Comparison of ENCODE assay signal across 8 cellular contexts in the genomic region with DNA sequence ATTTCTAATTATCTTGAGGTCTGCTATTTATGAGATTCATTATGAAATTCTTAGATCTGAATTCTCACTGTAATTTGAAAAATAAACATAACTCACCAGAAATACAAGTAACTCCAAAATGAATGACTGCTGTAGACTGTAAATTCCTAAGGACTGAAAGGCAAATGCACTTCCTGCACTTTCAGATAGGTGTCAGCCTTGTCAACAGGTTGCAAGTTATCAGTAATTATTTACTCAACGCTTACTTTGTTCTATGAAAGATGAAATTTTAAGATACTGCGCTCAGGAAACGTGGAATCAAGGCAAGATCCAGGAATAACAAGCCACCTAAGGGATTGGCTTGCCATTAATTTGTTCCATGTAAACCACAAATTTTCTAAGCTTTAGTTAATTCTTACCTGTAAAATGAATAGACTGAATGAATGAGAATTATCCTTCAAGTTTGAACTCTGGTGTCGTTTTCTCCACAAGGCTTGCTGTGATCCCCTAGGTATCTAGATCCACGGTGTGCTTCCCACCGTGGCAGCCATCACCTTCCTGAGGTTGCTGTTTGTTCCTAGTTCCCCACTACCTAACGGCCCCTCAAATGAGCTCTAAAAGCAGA. TPM values are rescaled to one million over a fixed set of nuclear protein-coding genes. Genes with fewer than 3 reads are reported as not detected.
A peak's percentile ranks its signal among the peaks of the same experiment; 100 is the strongest.
DNase-seq lines count a peak whose midpoint lies in the region; ATAC-seq and TF ChIP-seq lines count a peak whose summit lies in the region.

No MANE protein-coding gene starts in this region.

- H3K79me2 ChIP-seq in SK-N-SH (ENCODE audit: insufficient read depth), result no peaks in the 10 kb centered on the region
- no peaks in the 10 kb centered on the region for H3K79me2 ChIP-seq in parathyroid adenoma

- H3F3A ChIP-seq in SK-N-SH (replicated peaks; ENCODE audit: insufficient read depth), result peaks cover 6% of the 10 kb centered on the region

- H3K4me2 ChIP-seq in SK-N-SH (no peak overlapping the region), parathyroid adenoma (ENCODE audit: low read length) (no peak overlapping the region)

- no peaks in the 10 kb centered on the region for H3K9me2 ChIP-seq in SK-N-SH

- H3K27ac ChIP-seq in SK-N-SH (ENCODE audit: low read depth in 2 of 2, low read length in 1 of 2), result no peak overlapping the region
- H3K27ac ChIP-seq in parathyroid adenoma, result no peak overlapping the region

- POLR2A ChIA-PET in SK-N-SH (lab: Yijun Ruan, JAX), result interaction anchor here (0.7 kb wide), 1 partner anchor 277 kb away, joined by 4 read pairs; no protein-coding TSS in a partner anchor

- H3K4me1 ChIP-seq in SK-N-SH (ENCODE audit: control insufficient read depth in 1 of 2, insufficient read depth in 2 of 2, low read depth in 1 of 2, low read length in 1 of 2) (no peaks in the 10 kb centered on the region), parathyroid adenoma (no peaks in the 10 kb centered on the region)

- CTCF ChIA-PET in SK-N-SH (lab: Yijun Ruan, JAX), result interaction anchor here (0.9 to 4.0 kb wide), 9 partner anchors 9 to 113 kb away, joined by 3 to 19 read pairs (median 5); a partner anchor contains a TSS

- DNase-seq in AG09309 (ENCODE audit: low read depth) (peak; percentile 13), SK-N-SH (peak; percentile 32)
- DNase-seq in activated CD8-positive, alpha-beta memory T cell treated with anti-CD3 and anti-CD28 coated beads, Interleukin-2, amount 50 U/mL, for 4 hours, result no peak

- peaks cover 17 to 20% of the 10 kb centered on the region in 2 experiments for H3K36me3 ChIP-seq in SK-N-SH (replicated peaks in 1 of 2; ENCODE audit: control insufficient read depth in 1 of 2, insufficient read depth in 2 of 2, low read length in 1 of 2)
- no peaks in the 10 kb centered on the region for H3K36me3 ChIP-seq in parathyroid adenoma (ENCODE audit: control insufficient read depth, insufficient read depth, low read length)

- no peaks in the 10 kb centered on the region for H4K20me1 ChIP-seq in SK-N-SH (ENCODE audit: insufficient read depth)

- peak; percentile 74 for TF ChIP-seq RAD21 in SK-N-SH (IDR thresholded peaks at IDR 0.05; ENCODE audit: low read length)

- 83% methylated on average over 7 of the region's 7 CpGs for WGBS in SK-N-SH (ENCODE audit: low lambda C conversion rate)

- TF ChIP-seq EP300 in SK-N-SH (IDR thresholded peaks at IDR 0.05; ENCODE audit: borderline replicate concordance in 1 of 2, low read depth in 1 of 2, low read length in 1 of 2), result no peak

- H2AFZ ChIP-seq in SK-N-SH (ENCODE audit: low read depth), result no peak overlapping the region
- no peak overlapping the region for H2AFZ ChIP-seq in parathyroid adenoma

- no peak overlapping the region for H3K4me3 ChIP-seq in AG09309 (ENCODE audit: control insufficient read depth, low read depth, low read length)
- no peak overlapping the region; a peak in 1 of 4 replicates for H3K4me3 ChIP-seq in SK-N-SH (ENCODE audit: low read depth in 2 of 2, low read length in 1 of 2)
- no peak overlapping the region for H3K4me3 ChIP-seq in parathyroid adenoma (ENCODE audit: low read depth, low read length)

- H3K27me3 ChIP-seq in SK-N-SH (ENCODE audit: insufficient read depth), result no peaks in the 10 kb centered on the region
- H3K27me3 ChIP-seq in parathyroid adenoma (ENCODE audit: control insufficient read depth, insufficient read depth, low read length), result no peaks in the 10 kb centered on the region

- peak; percentile 58 for ATAC-seq in HG03469 (IDR thresholded peaks at IDR 0.05; ENCODE audit: unreplicated experiment)
- ATAC-seq in esophagus mucosa, result peak; percentile 34
- ATAC-seq in GM21825 (IDR thresholded peaks at IDR 0.05; ENCODE audit: unreplicated experiment), result no peak

- H3K9ac ChIP-seq in SK-N-SH, result no peak overlapping the region
- no peak overlapping the region for H3K9ac ChIP-seq in parathyroid adenoma

- TF ChIP-seq CTCF in AG09309 (IDR thresholded peaks at IDR 0.05; ENCODE audit: control insufficient read depth, insufficient read depth, low read depth, low read length, missing control alignments) (peak; percentile 80), GM12872 (IDR thresholded peaks at IDR 0.05; ENCODE audit: insufficient read depth, low read depth, low read length) (peak; percentile 75), SK-N-SH (IDR thresholded peaks at IDR 0.05) (peak; percentile 87), parathyroid adenoma (IDR thresholded peaks at IDR 0.05) (peak; percentile 65)

- no peaks in the 10 kb centered on the region for H3K9me3 ChIP-seq in SK-N-SH
- H3K9me3 ChIP-seq in parathyroid adenoma (ENCODE audit: control insufficient read depth, low read length), result no peaks in the 10 kb centered on the region

TF ChIP-seq in SK-N-SH, 30 proteins besides CTCF, POLR2A, EP300 and RAD21:
- 0 out of 2 replicates have a peak, but pooled peaks have one; percentile 9 for TF ChIP-seq RCOR1 (IDR thresholded peaks at IDR 0.05; ENCODE audit: low read length)
- no peak for TF ChIP-seq POLR2AphosphoS5 (IDR thresholded peaks at IDR 0.05; ENCODE audit: low read depth, low read length)
- peak; percentile 40 for TF ChIP-seq SMC3 (IDR thresholded peaks at IDR 0.05; ENCODE audit: low read depth, low read length)

RNA-seq across cellular contexts. Expression of a gene that starts 12.6 kb away (rescaled TPM):
- 16.8 and 21.8 TPM in 2 replicates for polyA plus RNA-seq in SK-N-SH (2012; rRNA removed)
- 21.7 and 22.4 TPM in 2 replicates for polyA plus RNA-seq in SK-N-SH (2012; cell fraction: cytosol; rRNA removed)
- polyA plus RNA-seq in SK-N-SH (2012; cell fraction: nucleus; rRNA removed), result 20.4 and 31.0 TPM in 2 replicates
- 33.6 TPM for total RNA-seq in esophagus mucosa

RNA-seq across cellular contexts. Expression of a gene that starts 27.9 kb away (rescaled TPM):
- 12.3 and 13.6 TPM in 2 replicates for polyA plus RNA-seq in SK-N-SH (2012; rRNA removed)
- polyA plus RNA-seq in SK-N-SH (2012; cell fraction: cytosol; rRNA removed), result 13.2 and 17.7 TPM in 2 replicates
- polyA plus RNA-seq in SK-N-SH (2012; cell fraction: nucleus; rRNA removed), result 19.2 and 26.8 TPM in 2 replicates
- 3.2 TPM for total RNA-seq in esophagus mucosa

RNA-seq across cellular contexts. Expression of a gene that starts 45.1 kb away (rescaled TPM):
- 28.0 and 34.2 TPM in 2 replicates for polyA plus RNA-seq in SK-N-SH (2012; rRNA removed)
- polyA plus RNA-seq in SK-N-SH (2012; cell fraction: cytosol; rRNA removed), result 44.6 and 71.0 TPM in 2 replicates
- polyA plus RNA-seq in SK-N-SH (2012; cell fraction: nucleus; rRNA removed), result 14.2 and 22.7 TPM in 2 replicates
- total RNA-seq in esophagus mucosa, result 35.4 TPM

RNA-seq across cellular contexts. Expression of a gene that starts 45.4 kb away (rescaled TPM):
- polyA plus RNA-seq in SK-N-SH (2012; rRNA removed), result 49.2 and 51.2 TPM in 2 replicates
- 50.3 and 51.3 TPM in 2 replicates for polyA plus RNA-seq in SK-N-SH (2012; cell fraction: cytosol; rRNA removed)
- polyA plus RNA-seq in SK-N-SH (2012; cell fraction: nucleus; rRNA removed), result 55.6 and 64.5 TPM in 2 replicates
- 31.6 TPM for total RNA-seq in esophagus mucosa
